ENCODE assay signal across 31 cellular contexts in the genomic region with DNA sequence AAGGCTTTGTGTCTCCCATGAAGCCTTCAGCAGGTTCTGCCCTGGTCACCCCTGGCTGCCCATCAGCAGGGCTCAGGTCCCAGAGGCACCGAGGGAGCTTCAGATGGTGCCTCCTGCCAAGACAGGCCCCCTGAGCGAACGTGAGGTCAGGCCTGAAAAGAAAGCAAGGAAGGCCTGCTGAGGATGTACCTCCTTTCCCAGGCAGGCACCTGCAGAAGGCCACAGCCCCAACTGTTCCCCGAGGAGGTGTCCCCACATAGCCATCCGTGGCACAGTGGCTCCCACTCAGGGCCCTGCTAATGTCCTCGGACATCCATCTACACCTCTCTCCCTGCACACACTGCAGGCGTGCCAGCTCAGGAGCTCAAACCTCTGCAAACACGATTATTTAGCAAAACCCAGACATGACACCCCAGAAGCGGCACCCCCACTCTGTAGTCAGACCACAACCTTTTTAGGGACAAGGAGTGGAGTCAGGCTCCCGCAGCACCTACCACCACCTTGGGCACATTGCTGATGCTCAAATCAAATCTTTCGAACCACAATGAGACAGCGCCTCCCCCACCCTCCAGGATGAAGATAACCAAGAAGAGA. TPM values are rescaled to one million over a fixed set of nuclear protein-coding genes. Genes with fewer than 3 reads are reported as not detected.
DNase-seq lines count a peak whose midpoint lies in the region; ATAC-seq and TF ChIP-seq lines count a peak whose summit lies in the region.
"Had no signal": no experiment of that assay in that cellular context is flagged by ENCODE, and none has a peak within 500 bp of the region (broad histone marks: within the 10 kb centered on the region; RNA-seq: fewer than 3 reads in every experiment).

No MANE protein-coding gene starts in this region.

- H3K27me3 ChIP-seq in heart right ventricle, result peaks cover 0 to 55% (median 29%) of the 10 kb centered on the region in 7 donors
- H3K27me3 ChIP-seq in sigmoid colon, result no peaks in the 10 kb centered on the region

- TF ChIP-seq CTCF in heart right ventricle (IDR thresholded peaks at IDR 0.05) (no peak), nephron progenitor cell (IDR thresholded peaks at IDR 0.05) (no peak), sigmoid colon (IDR thresholded peaks at IDR 0.05) (no peak), GM13976 (IDR thresholded peaks at IDR 0.05; ENCODE audit: borderline replicate concordance, control extremely low read depth, extremely low read depth, insufficient read depth, missing control alignments) (no peak)

- TF ChIP-seq POLR2A in sigmoid colon (IDR thresholded peaks at IDR 0.05), result no peak

- H3K36me3 ChIP-seq in heart right ventricle (no peaks in the 10 kb centered on the region), sigmoid colon (no peaks in the 10 kb centered on the region)
- H3K36me3 ChIP-seq: BE2C, HAP-1 had no signal

- H3K4me3 ChIP-seq in heart right ventricle, result no peak overlapping the region
- H3K4me3 ChIP-seq in sigmoid colon, result no peak overlapping the region
- H3K4me3 ChIP-seq: GM23248, HAP-1, K562, SK-N-MC had no signal

- H3K27me3 Mint-ChIP-seq in nephron progenitor cell (ENCODE audit: low read depth, poor library complexity), result peaks cover 32% of the 10 kb centered on the region
- H3K27me3 Mint-ChIP-seq in stimulated activated naive B cell treated with anti-CD40 and anti-IgM and Interleukin-4, amounts not matched to agents 10 μg/mL and 1 μg/mL and 100 μg/mL, for 72 hours, result peaks cover 52 to 54% of the 10 kb centered on the region in 2 donors

- no peaks in the 10 kb centered on the region for H3K36me3 Mint-ChIP-seq in nephron progenitor cell (ENCODE audit: low read depth)
- no peaks in the 10 kb centered on the region for H3K36me3 Mint-ChIP-seq in stimulated activated naive B cell treated with anti-CD40 and anti-IgM and Interleukin-4, amounts not matched to agents 10 μg/mL and 1 μg/mL and 100 μg/mL, for 72 hours
- H3K36me3 Mint-ChIP-seq: CD14-positive monocyte; CD8-positive, alpha-beta memory T cell had no signal

- no peak for TF ChIP-seq EP300 in sigmoid colon (IDR thresholded peaks at IDR 0.05)

- ATAC-seq in heart right ventricle (no peak), GM18867 (IDR thresholded peaks at IDR 0.05; ENCODE audit: unreplicated experiment) (no peak)
- ATAC-seq in stimulated activated naive B cell treated with anti-CD40 and anti-IgM and Interleukin-4, amounts not matched to agents 10 μg/mL and 1 μg/mL and 100 μg/mL, for 72 hours (replicated peaks), result no peak
- ATAC-seq: HepG2, K562 had no signal

- H3K27ac ChIP-seq in heart right ventricle (no peak overlapping the region), sigmoid colon (no peak overlapping the region)
- H3K27ac ChIP-seq: GM23248, RWPE1, SK-N-MC had no signal

- H3K9me3 Mint-ChIP-seq in nephron progenitor cell, result no peaks in the 10 kb centered on the region
- H3K9me3 Mint-ChIP-seq in stimulated activated naive B cell treated with anti-CD40 and anti-IgM and Interleukin-4, amounts not matched to agents 10 μg/mL and 1 μg/mL and 100 μg/mL, for 72 hours, result no peaks in the 10 kb centered on the region
- H3K9me3 Mint-ChIP-seq: CD8-positive, alpha-beta memory T cell had no signal

- DNase-seq in cardiac septum (ENCODE audit: low spot score), result peak; percentile 44
- DNase-seq in heart right ventricle, result no peak
- DNase-seq in nephron progenitor cell, result no peak
- peak; percentile 41 for DNase-seq in sigmoid colon
- DNase-seq in stimulated activated naive B cell treated with anti-CD40 and anti-IgM and Interleukin-4, amounts not matched to agents 10 μg/mL and 1 μg/mL and 100 μg/mL, for 72 hours, result no peak
- DNase-seq in NCI-H2227 (lab: John Stamatoyannopoulos, UW; ENCODE audit: unreplicated experiment), result no peak
- no peak for DNase-seq in GM13976 (ENCODE audit: low spot score)
- DNase-seq: 8988T; ACHN; BE2C; CD8-positive, alpha-beta memory T cell; DMS 273 treated with DMSO at 0.1 percent for 48 hours; DMS79 treated with DMSO at 0.1 percent for 48 hours; GM23248; HFFc6; MV-4-11; NCI-H1105; NCI-H146; NCI-H1930; NCI-H2107; NCI-H446 treated with DMSO at 0.1 percent for 48 hours; NCI-H526; NCI-H82; SIG-M5 had no signal

- peaks cover 0 to 7% (median 0%) of the 10 kb centered on the region in 9 donors for H3K4me1 ChIP-seq in heart right ventricle
- peaks cover 0 to 15% (median 9%) of the 10 kb centered on the region in 4 donors for H3K4me1 ChIP-seq in sigmoid colon
- H3K4me1 ChIP-seq: BE2C, HAP-1 had no signal

- H3K4me3 Mint-ChIP-seq in nephron progenitor cell, result no peak overlapping the region
- no peak overlapping the region for H3K4me3 Mint-ChIP-seq in stimulated activated naive B cell treated with anti-CD40 and anti-IgM and Interleukin-4, amounts not matched to agents 10 μg/mL and 1 μg/mL and 100 μg/mL, for 72 hours
- H3K4me3 Mint-ChIP-seq: CD14-positive monocyte; CD8-positive, alpha-beta memory T cell; HFFc6 had no signal

- 87% methylated on average over 12 of the region's 12 CpGs for WGBS in heart right ventricle, 2 donors
- 93% methylated on average over 12 of the region's 12 CpGs for WGBS in sigmoid colon, 2 donors

- peak overlapping the region; percentile 16 for H3K27ac Mint-ChIP-seq in nephron progenitor cell
- H3K27ac Mint-ChIP-seq in stimulated activated naive B cell treated with anti-CD40 and anti-IgM and Interleukin-4, amounts not matched to agents 10 μg/mL and 1 μg/mL and 100 μg/mL, for 72 hours, result no peak overlapping the region
- H3K27ac Mint-ChIP-seq: CD14-positive monocyte; CD8-positive, alpha-beta memory T cell; HFFc6 had no signal

- no peaks in the 10 kb centered on the region for H3K9me3 ChIP-seq in heart right ventricle
- H3K9me3 ChIP-seq in sigmoid colon, result no peaks in the 10 kb centered on the region
- H3K9me3 ChIP-seq: BE2C, HAP-1 had no signal

- intact Hi-C loops in cardiac septum (cut with DNase I) (no loop called here), heart right ventricle (cut with DNase I) (no loop called here), sigmoid colon (cut with DNase I) (no loop called here)

- in situ Hi-C loops in GM13976 (cut with MboI; ENCODE audit: low sequenced_read_pairs, unreplicated experiment), result no loop called here

- no peaks in the 10 kb centered on the region for H3K4me1 Mint-ChIP-seq in nephron progenitor cell
- no peaks in the 10 kb centered on the region for H3K4me1 Mint-ChIP-seq in stimulated activated naive B cell treated with anti-CD40 and anti-IgM and Interleukin-4, amounts not matched to agents 10 μg/mL and 1 μg/mL and 100 μg/mL, for 72 hours
- H3K4me1 Mint-ChIP-seq: CD14-positive monocyte; CD8-positive, alpha-beta memory T cell had no signal

RNA-seq across cellular contexts. Expression of a gene that starts 36.9 kb away (rescaled TPM):
- total RNA-seq in cardiac septum (0.11 TPM), heart right ventricle (under 1 TPM in 8 of 10 donors, not detected in 2; 0.06 to 0.71 (median 0.56) TPM), sigmoid colon (10 to 100 TPM in 3 of 4 donors, 1 to 10 TPM in 1; 8.0 to 43.8 (median 16.8) TPM)
- polyA plus RNA-seq in heart right ventricle (under 1 TPM; under 0.01 to 0.07 TPM), sigmoid colon (1 to 10 TPM; 3.5 to 4.4 (median 3.6) TPM)
- total RNA-seq: CD8-positive, alpha-beta memory T cell had no signal
- polyA plus RNA-seq: CD14-positive monocyte; CD8-positive, alpha-beta memory T cell had no signal

Comparison
In these comparisons a context has a peak if more than half of its experiments do, and no peak if none do; other contexts are left out.
1. DNase-seq: peak in cardiac septum (single experiment) and sigmoid colon (single experiment); none in heart right ventricle (0 of 2), nephron progenitor cell (single experiment), stimulated activated naive B cell treated with anti-CD40 and anti-IgM and Interleukin-4, amounts not matched to agents 10 μg/mL and 1 μg/mL and 100 μg/mL, for 72 hours (single experiment), NCI-H2227 (single experiment) and GM13976 (single experiment).